In the genomic region with DNA sequence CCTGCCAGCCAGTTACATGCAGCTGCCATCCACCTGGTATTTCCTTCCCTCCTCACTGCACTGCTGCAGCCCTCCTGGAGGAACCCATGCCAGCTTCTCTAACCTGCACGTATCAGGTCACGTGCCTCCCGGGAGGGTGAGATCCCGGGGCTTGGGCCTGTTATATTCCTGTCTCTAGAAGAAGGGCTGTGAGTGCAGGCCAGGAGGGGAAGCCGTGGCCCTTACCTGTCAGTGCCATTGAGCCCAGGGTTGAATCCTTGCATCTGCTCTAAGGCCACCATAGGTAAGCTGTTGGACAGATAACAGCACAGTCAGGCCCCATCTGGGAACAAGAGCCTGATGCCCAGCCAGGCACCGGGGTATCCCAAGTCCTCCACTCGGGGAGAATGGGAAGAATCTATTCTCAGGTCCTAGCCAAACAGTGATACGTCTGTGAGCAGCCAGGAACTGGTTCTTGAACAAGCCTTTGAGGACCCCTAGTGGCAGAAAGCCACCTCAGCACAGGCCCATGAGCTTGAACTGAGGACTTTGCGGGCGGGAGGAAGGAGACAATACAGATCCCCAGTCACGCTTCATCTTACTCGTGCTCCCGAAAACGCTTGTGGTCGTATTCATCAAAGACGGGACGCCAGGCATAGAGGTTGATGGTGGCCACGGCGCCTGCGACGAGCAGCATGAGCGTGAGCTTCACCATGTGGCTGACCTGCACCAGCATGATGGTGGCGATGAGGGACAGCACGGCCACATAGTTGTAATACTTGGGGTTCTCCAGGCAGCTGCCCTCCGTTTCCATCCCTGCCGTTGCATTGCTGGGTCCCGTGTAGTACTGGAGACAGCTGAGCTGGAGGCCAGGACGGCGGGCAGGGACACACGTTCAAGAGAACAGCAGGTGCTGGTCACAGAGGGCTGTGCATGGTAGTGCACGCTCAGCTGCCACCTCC, we compare ENCODE assay signal across 1 cellular context.
TF ChIP-seq lines count a peak whose summit lies in the region.

No MANE protein-coding gene starts in this region.

TF ChIP-seq in HepG2, 621 proteins besides CTCF, POLR2A, EP300 and RAD21 (continued from another document and continues in another):
- peak; percentile 28; the same call in 1 of the 2 replicates for TF ChIP-seq RXRB (CRISPR knock-in tag; IDR thresholded peaks at IDR 0.05; ENCODE audit: borderline replicate concordance)
- TF ChIP-seq, protein P1, sequence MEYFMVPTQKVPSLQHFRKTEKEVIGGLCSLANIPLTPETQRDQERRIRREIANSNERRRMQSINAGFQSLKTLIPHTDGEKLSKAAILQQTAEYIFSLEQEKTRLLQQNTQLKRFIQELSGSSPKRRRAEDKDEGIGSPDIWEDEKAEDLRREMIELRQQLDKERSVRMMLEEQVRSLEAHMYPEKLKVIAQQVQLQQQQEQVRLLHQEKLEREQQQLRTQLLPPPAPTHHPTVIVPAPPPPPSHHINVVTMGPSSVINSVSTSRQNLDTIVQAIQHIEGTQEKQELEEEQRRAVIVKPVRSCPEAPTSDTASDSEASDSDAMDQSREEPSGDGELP (IDR thresholded peaks at IDR 0.05; ENCODE audit: borderline replicate concordance, low read depth): no peak
- TF ChIP-seq, protein P2, sequence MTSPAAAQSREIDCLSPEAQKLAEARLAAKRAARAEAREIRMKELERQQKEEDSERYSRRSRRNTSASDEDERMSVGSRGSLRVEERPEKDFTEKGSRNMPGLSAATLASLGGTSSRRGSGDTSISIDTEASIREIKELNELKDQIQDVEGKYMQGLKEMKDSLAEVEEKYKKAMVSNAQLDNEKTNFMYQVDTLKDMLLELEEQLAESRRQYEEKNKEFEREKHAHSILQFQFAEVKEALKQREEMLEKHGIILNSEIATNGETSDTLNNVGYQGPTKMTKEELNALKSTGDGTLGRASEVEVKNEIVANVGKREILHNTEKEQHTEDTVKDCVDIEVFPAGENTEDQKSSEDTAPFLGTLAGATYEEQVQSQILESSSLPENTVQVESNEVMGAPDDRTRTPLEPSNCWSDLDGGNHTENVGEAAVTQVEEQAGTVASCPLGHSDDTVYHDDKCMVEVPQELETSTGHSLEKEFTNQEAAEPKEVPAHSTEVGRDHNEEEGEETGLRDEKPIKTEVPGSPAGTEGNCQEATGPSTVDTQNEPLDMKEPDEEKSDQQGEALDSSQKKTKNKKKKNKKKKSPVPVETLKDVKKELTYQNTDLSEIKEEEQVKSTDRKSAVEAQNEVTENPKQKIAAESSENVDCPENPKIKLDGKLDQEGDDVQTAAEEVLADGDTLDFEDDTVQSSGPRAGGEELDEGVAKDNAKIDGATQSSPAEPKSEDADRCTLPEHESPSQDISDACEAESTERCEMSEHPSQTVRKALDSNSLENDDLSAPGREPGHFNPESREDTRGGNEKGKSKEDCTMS (CRISPR knock-in tag; conservative IDR thresholded peaks at IDR 0.05): no peak
- TF ChIP-seq, protein P3, sequence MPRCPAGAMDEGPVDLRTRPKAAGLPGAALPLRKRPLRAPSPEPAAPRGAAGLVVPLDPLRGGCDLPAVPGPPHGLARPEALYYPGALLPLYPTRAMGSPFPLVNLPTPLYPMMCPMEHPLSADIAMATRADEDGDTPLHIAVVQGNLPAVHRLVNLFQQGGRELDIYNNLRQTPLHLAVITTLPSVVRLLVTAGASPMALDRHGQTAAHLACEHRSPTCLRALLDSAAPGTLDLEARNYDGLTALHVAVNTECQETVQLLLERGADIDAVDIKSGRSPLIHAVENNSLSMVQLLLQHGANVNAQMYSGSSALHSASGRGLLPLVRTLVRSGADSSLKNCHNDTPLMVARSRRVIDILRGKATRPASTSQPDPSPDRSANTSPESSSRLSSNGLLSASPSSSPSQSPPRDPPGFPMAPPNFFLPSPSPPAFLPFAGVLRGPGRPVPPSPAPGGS (CRISPR knock-in tag; IDR thresholded peaks at IDR 0.05): no peak; the same call in 1 of the 2 replicates
- TF ChIP-seq ZFP90 (CRISPR knock-in tag; IDR thresholded peaks at IDR 0.05; ENCODE audit: borderline replicate concordance): 0 out of 2 replicates have a peak, but pooled peaks have one; percentile 77
- TF ChIP-seq DR1 (CRISPR knock-in tag; IDR thresholded peaks at IDR 0.05): no peak
- TF ChIP-seq, protein P4, sequence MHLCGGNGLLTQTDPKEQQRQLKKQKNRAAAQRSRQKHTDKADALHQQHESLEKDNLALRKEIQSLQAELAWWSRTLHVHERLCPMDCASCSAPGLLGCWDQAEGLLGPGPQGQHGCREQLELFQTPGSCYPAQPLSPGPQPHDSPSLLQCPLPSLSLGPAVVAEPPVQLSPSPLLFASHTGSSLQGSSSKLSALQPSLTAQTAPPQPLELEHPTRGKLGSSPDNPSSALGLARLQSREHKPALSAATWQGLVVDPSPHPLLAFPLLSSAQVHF (CRISPR knock-in tag; IDR thresholded peaks at IDR 0.05): no peak
- TF ChIP-seq ZNF367 (CRISPR knock-in tag; IDR thresholded peaks at IDR 0.05; ENCODE audit: borderline replicate concordance): no peak
- TF ChIP-seq HDAC1 (CRISPR knock-in tag; IDR thresholded peaks at IDR 0.05): no peak
- TF ChIP-seq, protein P5, sequence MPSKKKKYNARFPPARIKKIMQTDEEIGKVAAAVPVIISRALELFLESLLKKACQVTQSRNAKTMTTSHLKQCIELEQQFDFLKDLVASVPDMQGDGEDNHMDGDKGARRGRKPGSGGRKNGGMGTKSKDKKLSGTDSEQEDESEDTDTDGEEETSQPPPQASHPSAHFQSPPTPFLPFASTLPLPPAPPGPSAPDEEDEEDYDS (CRISPR knock-in tag; IDR thresholded peaks at IDR 0.05): no peak
- peak; percentile 48; the same call in 1 of the 2 replicates for TF ChIP-seq KMT2A (CRISPR knock-in tag; IDR thresholded peaks at IDR 0.05)
- TF ChIP-seq, protein P6, sequence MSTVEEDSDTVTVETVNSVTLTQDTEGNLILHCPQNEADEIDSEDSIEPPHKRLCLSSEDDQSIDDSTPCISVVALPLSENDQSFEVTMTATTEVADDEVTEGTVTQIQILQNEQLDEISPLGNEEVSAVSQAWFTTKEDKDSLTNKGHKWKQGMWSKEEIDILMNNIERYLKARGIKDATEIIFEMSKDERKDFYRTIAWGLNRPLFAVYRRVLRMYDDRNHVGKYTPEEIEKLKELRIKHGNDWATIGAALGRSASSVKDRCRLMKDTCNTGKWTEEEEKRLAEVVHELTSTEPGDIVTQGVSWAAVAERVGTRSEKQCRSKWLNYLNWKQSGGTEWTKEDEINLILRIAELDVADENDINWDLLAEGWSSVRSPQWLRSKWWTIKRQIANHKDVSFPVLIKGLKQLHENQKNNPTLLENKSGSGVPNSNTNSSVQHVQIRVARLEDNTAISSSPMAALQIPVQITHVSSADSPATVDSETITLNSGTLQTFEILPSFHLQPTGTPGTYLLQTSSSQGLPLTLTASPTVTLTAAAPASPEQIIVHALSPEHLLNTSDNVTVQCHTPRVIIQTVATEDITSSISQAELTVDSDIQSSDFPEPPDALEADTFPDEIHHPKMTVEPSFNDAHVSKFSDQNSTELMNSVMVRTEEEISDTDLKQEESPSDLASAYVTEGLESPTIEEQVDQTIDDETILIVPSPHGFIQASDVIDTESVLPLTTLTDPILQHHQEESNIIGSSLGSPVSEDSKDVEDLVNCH (CRISPR knock-in tag; IDR thresholded peaks at IDR 0.05): no peak
- TF ChIP-seq THYN1 (CRISPR knock-in tag; IDR thresholded peaks at IDR 0.05; ENCODE audit: borderline replicate concordance, low read depth): no peak
- no peak for TF ChIP-seq ZBTB20 (CRISPR knock-in tag; IDR thresholded peaks at IDR 0.05; ENCODE audit: borderline replicate concordance, low read depth)
- no peak; the same call in 1 of the 2 replicates for TF ChIP-seq HDAC2 (CRISPR knock-in tag; IDR thresholded peaks at IDR 0.05)
- TF ChIP-seq, protein P7, sequence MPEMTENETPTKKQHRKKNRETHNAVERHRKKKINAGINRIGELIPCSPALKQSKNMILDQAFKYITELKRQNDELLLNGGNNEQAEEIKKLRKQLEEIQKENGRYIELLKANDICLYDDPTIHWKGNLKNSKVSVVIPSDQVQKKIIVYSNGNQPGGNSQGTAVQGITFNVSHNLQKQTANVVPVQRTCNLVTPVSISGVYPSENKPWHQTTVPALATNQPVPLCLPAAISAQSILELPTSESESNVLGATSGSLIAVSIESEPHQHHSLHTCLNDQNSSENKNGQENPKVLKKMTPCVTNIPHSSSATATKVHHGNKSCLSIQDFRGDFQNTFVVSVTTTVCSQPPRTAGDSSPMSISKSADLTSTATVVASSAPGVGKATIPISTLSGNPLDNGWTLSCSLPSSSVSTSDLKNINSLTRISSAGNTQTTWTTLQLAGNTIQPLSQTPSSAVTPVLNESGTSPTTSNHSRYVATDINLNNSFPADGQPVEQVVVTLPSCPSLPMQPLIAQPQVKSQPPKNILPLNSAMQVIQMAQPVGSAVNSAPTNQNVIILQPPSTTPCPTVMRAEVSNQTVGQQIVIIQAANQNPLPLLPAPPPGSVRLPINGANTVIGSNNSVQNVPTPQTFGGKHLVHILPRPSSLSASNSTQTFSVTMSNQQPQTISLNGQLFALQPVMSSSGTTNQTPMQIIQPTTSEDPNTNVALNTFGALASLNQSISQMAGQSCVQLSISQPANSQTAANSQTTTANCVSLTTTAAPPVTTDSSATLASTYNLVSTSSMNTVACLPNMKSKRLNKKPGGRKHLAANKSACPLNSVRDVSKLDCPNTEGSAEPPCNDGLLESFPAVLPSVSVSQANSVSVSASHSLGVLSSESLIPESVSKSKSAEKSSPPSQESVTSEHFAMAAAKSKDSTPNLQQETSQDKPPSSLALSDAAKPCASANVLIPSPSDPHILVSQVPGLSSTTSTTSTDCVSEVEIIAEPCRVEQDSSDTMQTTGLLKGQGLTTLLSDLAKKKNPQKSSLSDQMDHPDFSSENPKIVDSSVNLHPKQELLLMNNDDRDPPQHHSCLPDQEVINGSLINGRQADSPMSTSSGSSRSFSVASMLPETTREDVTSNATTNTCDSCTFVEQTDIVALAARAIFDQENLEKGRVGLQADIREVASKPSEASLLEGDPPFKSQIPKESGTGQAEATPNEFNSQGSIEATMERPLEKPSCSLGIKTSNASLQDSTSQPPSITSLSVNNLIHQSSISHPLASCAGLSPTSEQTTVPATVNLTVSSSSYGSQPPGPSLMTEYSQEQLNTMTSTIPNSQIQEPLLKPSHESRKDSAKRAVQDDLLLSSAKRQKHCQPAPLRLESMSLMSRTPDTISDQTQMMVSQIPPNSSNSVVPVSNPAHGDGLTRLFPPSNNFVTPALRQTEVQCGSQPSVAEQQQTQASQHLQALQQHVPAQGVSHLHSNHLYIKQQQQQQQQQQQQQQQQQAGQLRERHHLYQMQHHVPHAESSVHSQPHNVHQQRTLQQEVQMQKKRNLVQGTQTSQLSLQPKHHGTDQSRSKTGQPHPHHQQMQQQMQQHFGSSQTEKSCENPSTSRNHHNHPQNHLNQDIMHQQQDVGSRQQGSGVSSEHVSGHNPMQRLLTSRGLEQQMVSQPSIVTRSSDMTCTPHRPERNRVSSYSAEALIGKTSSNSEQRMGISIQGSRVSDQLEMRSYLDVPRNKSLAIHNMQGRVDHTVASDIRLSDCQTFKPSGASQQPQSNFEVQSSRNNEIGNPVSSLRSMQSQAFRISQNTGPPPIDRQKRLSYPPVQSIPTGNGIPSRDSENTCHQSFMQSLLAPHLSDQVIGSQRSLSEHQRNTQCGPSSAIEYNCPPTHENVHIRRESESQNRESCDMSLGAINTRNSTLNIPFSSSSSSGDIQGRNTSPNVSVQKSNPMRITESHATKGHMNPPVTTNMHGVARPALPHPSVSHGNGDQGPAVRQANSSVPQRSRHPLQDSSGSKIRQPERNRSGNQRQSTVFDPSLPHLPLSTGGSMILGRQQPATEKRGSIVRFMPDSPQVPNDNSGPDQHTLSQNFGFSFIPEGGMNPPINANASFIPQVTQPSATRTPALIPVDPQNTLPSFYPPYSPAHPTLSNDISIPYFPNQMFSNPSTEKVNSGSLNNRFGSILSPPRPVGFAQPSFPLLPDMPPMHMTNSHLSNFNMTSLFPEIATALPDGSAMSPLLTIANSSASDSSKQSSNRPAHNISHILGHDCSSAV (CRISPR knock-in tag; IDR thresholded peaks at IDR 0.05; ENCODE audit: borderline replicate concordance): no peak
- no peak for TF ChIP-seq ZNF101 (CRISPR knock-in tag; IDR thresholded peaks at IDR 0.05; ENCODE audit: borderline replicate concordance, low read depth)
- TF ChIP-seq RCOR2 (CRISPR knock-in tag; IDR thresholded peaks at IDR 0.05): no peak
- TF ChIP-seq, protein P8, sequence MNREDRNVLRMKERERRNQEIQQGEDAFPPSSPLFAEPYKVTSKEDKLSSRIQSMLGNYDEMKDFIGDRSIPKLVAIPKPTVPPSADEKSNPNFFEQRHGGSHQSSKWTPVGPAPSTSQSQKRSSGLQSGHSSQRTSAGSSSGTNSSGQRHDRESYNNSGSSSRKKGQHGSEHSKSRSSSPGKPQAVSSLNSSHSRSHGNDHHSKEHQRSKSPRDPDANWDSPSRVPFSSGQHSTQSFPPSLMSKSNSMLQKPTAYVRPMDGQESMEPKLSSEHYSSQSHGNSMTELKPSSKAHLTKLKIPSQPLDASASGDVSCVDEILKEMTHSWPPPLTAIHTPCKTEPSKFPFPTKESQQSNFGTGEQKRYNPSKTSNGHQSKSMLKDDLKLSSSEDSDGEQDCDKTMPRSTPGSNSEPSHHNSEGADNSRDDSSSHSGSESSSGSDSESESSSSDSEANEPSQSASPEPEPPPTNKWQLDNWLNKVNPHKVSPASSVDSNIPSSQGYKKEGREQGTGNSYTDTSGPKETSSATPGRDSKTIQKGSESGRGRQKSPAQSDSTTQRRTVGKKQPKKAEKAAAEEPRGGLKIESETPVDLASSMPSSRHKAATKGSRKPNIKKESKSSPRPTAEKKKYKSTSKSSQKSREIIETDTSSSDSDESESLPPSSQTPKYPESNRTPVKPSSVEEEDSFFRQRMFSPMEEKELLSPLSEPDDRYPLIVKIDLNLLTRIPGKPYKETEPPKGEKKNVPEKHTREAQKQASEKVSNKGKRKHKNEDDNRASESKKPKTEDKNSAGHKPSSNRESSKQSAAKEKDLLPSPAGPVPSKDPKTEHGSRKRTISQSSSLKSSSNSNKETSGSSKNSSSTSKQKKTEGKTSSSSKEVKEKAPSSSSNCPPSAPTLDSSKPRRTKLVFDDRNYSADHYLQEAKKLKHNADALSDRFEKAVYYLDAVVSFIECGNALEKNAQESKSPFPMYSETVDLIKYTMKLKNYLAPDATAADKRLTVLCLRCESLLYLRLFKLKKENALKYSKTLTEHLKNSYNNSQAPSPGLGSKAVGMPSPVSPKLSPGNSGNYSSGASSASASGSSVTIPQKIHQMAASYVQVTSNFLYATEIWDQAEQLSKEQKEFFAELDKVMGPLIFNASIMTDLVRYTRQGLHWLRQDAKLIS (CRISPR knock-in tag; IDR thresholded peaks at IDR 0.05): no peak
- TF ChIP-seq FOXA1 (IDR thresholded peaks at IDR 0.05): no peak
- no peak for TF ChIP-seq FOXA1 (CRISPR knock-in tag; IDR thresholded peaks at IDR 0.05)
- TF ChIP-seq, protein P9, sequence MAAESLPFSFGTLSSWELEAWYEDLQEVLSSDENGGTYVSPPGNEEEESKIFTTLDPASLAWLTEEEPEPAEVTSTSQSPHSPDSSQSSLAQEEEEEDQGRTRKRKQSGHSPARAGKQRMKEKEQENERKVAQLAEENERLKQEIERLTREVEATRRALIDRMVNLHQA (CRISPR knock-in tag; IDR thresholded peaks at IDR 0.05): no peak
- no peak for TF ChIP-seq CENPX (CRISPR knock-in tag; IDR thresholded peaks at IDR 0.05)
